Comparison of ENCODE assay signal across 17 cellular contexts in genomic region chr3:24367681-24368264, GRCh38.
"Had no signal": no experiment of that assay in that cellular context is flagged by ENCODE, and none has a peak within 500 bp of the region (broad histone marks: within the 10 kb centered on the region; RNA-seq: fewer than 3 reads in every experiment).

No MANE protein-coding gene starts in this region.

- H3K4me3 ChIP-seq: coronary artery, lower lobe of right lung, psoas muscle, testis had no signal

- H3K36me3 ChIP-seq: lower lobe of right lung had no signal

- H3K27ac Mint-ChIP-seq: activated naive CD8-positive, alpha-beta T cell treated with anti-CD3 and anti-CD28 coated beads, Interleukin-2, amount 50 U/mL, for 24 hours; activated T-helper 1 cell treated with anti-CD3 and anti-CD28 coated beads, Interleukin-12 subunit alpha, Interleukin-12 subunit beta, Interleukin-2, Interleukin-4 antibody, amounts not matched to agents 30 ng/mL and 10 ng/mL and 1 ng/mL, durations not matched to agents 14 hours and 24 hours and 36 hours; stimulated activated naive CD8-positive, alpha-beta T cell treated with anti-CD3 and anti-CD28 coated beads, Interleukin-15, Interleukin-2, amounts not matched to agents 100 ng/mL and 50 ng/mL, for 24 hours had no signal

- H3K9me3 Mint-ChIP-seq: activated T-helper 1 cell treated with anti-CD3 and anti-CD28 coated beads, Interleukin-12 subunit alpha, Interleukin-12 subunit beta, Interleukin-2, Interleukin-4 antibody, amounts not matched to agents 30 ng/mL and 10 ng/mL and 1 ng/mL, durations not matched to agents 14 hours and 24 hours and 36 hours; stimulated activated naive CD8-positive, alpha-beta T cell treated with anti-CD3 and anti-CD28 coated beads, Interleukin-15, Interleukin-2, amounts not matched to agents 100 ng/mL and 50 ng/mL, for 24 hours had no signal

- ATAC-seq: activated naive CD8-positive, alpha-beta T cell treated with anti-CD3 and anti-CD28 coated beads, Interleukin-2, amount 50 U/mL, for 24 hours; lower lobe of right lung; naive thymus-derived CD8-positive, alpha-beta T cell; psoas muscle had no signal

- H3K4me1 Mint-ChIP-seq: activated naive CD8-positive, alpha-beta T cell treated with anti-CD3 and anti-CD28 coated beads, Interleukin-2, amount 50 U/mL, for 24 hours; naive thymus-derived CD8-positive, alpha-beta T cell had no signal

- H3K27me3 ChIP-seq: testis had no signal

- H3K4me1 ChIP-seq: testis had no signal

- H3K27me3 Mint-ChIP-seq: activated naive CD8-positive, alpha-beta T cell treated with anti-CD3 and anti-CD28 coated beads, Interleukin-2, amount 50 U/mL, for 24 hours; stimulated activated naive CD8-positive, alpha-beta T cell treated with anti-CD3 and anti-CD28 coated beads, Interleukin-15, Interleukin-2, amounts not matched to agents 100 ng/mL and 50 ng/mL, for 24 hours had no signal

- DNase-seq: activated CD4-positive, alpha-beta T cell treated with anti-CD3 and anti-CD28 coated beads for 4 hours; activated naive CD4-positive, alpha-beta T cell treated with Interleukin-2 at 50 U/mL for 16 hours; activated naive CD8-positive, alpha-beta T cell treated with anti-CD3 and anti-CD28 coated beads, Interleukin-2, amount 50 U/mL, for 24 hours; caudate nucleus; effector CD8-positive, alpha-beta T cell; hypothalamus; lower lobe of right lung; naive thymus-derived CD8-positive, alpha-beta T cell; occipital lobe; psoas muscle; stimulated activated CD4-positive, alpha-beta T cell treated with anti-CD3 and anti-CD28 coated beads, Interleukin-15, amount 100 ng/mL, for 24 hours; stimulated activated CD4-positive, alpha-beta T cell treated with anti-CD3 and anti-CD28 coated beads, Interleukin-4, amount 100 ng/mL, for 24 hours; testis had no signal

- FAIRE-seq: urothelium cell line had no signal

- H3K27ac ChIP-seq: coronary artery, lower lobe of right lung, psoas muscle, testis had no signal

- H3K9me3 ChIP-seq: lower lobe of right lung, psoas muscle, testis had no signal

- H3K36me3 Mint-ChIP-seq: naive thymus-derived CD8-positive, alpha-beta T cell had no signal

- H3K4me3 Mint-ChIP-seq: activated naive CD8-positive, alpha-beta T cell treated with anti-CD3 and anti-CD28 coated beads, Interleukin-2, amount 50 U/mL, for 24 hours; activated T-helper 1 cell treated with anti-CD3 and anti-CD28 coated beads, Interleukin-12 subunit alpha, Interleukin-12 subunit beta, Interleukin-2, Interleukin-4 antibody, amounts not matched to agents 30 ng/mL and 10 ng/mL and 1 ng/mL, durations not matched to agents 14 hours and 24 hours and 36 hours; naive thymus-derived CD8-positive, alpha-beta T cell; stimulated activated naive CD8-positive, alpha-beta T cell treated with anti-CD3 and anti-CD28 coated beads, Interleukin-15, Interleukin-2, amounts not matched to agents 100 ng/mL and 50 ng/mL, for 24 hours had no signal
